In genomic region chr15:41773729-41774061, GRCh38 we compare ENCODE assay signal across 8 cellular contexts. TPM values are rescaled to one million over a fixed set of nuclear protein-coding genes. Genes with fewer than 3 reads are reported as not detected.
DNase-seq lines count a peak whose midpoint lies in the region; ATAC-seq, FAIRE-seq and TF ChIP-seq lines count a peak whose summit lies in the region.

No MANE protein-coding gene starts in this region.

- H3K36me3 ChIP-seq in H7 (replicated peaks; ENCODE audit: control insufficient read depth, insufficient read depth, low read length), result no peaks in the 10 kb centered on the region
- H3K36me3 ChIP-seq in WERI-Rb-1, result no peaks in the 10 kb centered on the region
- H3K36me3 ChIP-seq in small intestine (ENCODE audit: control insufficient read depth in 2 of 2, insufficient read depth in 2 of 2, low read length in 2 of 2), result peaks cover 0 to under 1% of the 10 kb centered on the region in 2 donors

- no peaks in the 10 kb centered on the region for H3K36me3 Mint-ChIP-seq in glutamatergic neuron (ENCODE audit: unreplicated experiment)

- no peak for ATAC-seq in HG02759 (IDR thresholded peaks at IDR 0.05; ENCODE audit: unreplicated experiment)
- ATAC-seq in GM19351 (IDR thresholded peaks at IDR 0.05; ENCODE audit: unreplicated experiment), result no peak

- DNase-seq in H7 (no peak), WERI-Rb-1 (no peak), glutamatergic neuron (no peak), small intestine (peak; percentile 32), activated gamma-delta T cell (lab: John Stamatoyannopoulos, UW) (no peak)
- DNase-seq in stimulated activated CD8-positive, alpha-beta memory T cell treated with anti-CD3 and anti-CD28 coated beads, Interleukin-4, amount 100 ng/mL, for 48 hours, result no peak

- H3K9me3 Mint-ChIP-seq in glutamatergic neuron (ENCODE audit: unreplicated experiment), result peaks cover 3% of the 10 kb centered on the region

- FAIRE-seq in small intestine (lab: Jason Lieb, UNC), result no peak

- TF ChIP-seq CTCF in WERI-Rb-1 (IDR thresholded peaks at IDR 0.05; ENCODE audit: low read depth, low read length) (no peak), glutamatergic neuron (IDR thresholded peaks at IDR 0.05; ENCODE audit: partially characterized antibody, unreplicated experiment) (no peak)

- H3K9me3 ChIP-seq in WERI-Rb-1 (ENCODE audit: severe bottlenecking), result no peaks in the 10 kb centered on the region
- no peaks in the 10 kb centered on the region for H3K9me3 ChIP-seq in small intestine (ENCODE audit: control insufficient read depth, low read depth)

- peaks cover 4% of the 10 kb centered on the region for H3K27me3 Mint-ChIP-seq in glutamatergic neuron (ENCODE audit: unreplicated experiment)

- peak overlapping the region; percentile 65 for H3K27ac Mint-ChIP-seq in glutamatergic neuron (ENCODE audit: unreplicated experiment)

- peaks cover 19% of the 10 kb centered on the region for H3K4me1 Mint-ChIP-seq in glutamatergic neuron (ENCODE audit: low read depth, unreplicated experiment)

- H3K4me3 Mint-ChIP-seq in glutamatergic neuron (ENCODE audit: unreplicated experiment), result peak overlapping the region; percentile 93

- H3K27ac ChIP-seq in WERI-Rb-1 (peak overlapping the region; percentile 65), small intestine (ENCODE audit: low read depth in 1 of 2, low read length in 1 of 2) (peak overlapping the region; percentile 68 to 86)

- 2 to 6% (median 6%) methylated on average over 7 of the region's 7 CpGs for WGBS in small intestine, 3 donors

- no peaks in the 10 kb centered on the region for H3K27me3 ChIP-seq in H7 (ENCODE audit: control insufficient read depth, insufficient read depth, low read length)
- H3K27me3 ChIP-seq in WERI-Rb-1 (ENCODE audit: insufficient read depth, low read depth, severe bottlenecking), result no peaks in the 10 kb centered on the region
- H3K27me3 ChIP-seq in small intestine (ENCODE audit: control insufficient read depth in 2 of 2, insufficient read depth in 2 of 2, low read length in 2 of 2), result no peaks in the 10 kb centered on the region

- H3K4me1 ChIP-seq in small intestine (ENCODE audit: control insufficient read depth in 2 of 2, insufficient read depth in 1 of 2, low read depth in 1 of 2, low read length in 1 of 2), result peaks cover 0 to 6% of the 10 kb centered on the region in 2 donors

- H3K4me3 ChIP-seq in H7 (ENCODE audit: insufficient read depth, low read depth, low read length) (peak overlapping the region; percentile 74), WERI-Rb-1 (ENCODE audit: low read depth, low read length) (peak overlapping the region; percentile 82), small intestine (ENCODE audit: low read depth in 1 of 2, low read length in 2 of 2) (peak overlapping the region in 1 of 2 donors; percentile 72)

RNA-seq across cellular contexts. Expression of gene MAPKBP1, which starts 0.6 kb away (rescaled TPM):
- total RNA-seq in H7 (2014; rRNA removed; shearing (Covaris generic)), result 5.9 and 8.2 TPM in 2 replicates
- 45.7 TPM for total RNA-seq in glutamatergic neuron (ENCODE audit: unreplicated experiment)
- 10 to 100 TPM in 2 of 3 donors, 1 to 10 TPM in 1; 8.3 to 30.2 (median 21.1) TPM for polyA plus RNA-seq in small intestine

RNA-seq across cellular contexts. Expression of gene JMJD7, which starts 54.2 kb away (rescaled TPM):
- total RNA-seq in H7 (2014; rRNA removed; shearing (Covaris generic)), result 10.7 and 12.3 TPM in 2 replicates
- 26.6 TPM for total RNA-seq in glutamatergic neuron (ENCODE audit: unreplicated experiment)
- 10 to 100 TPM in 1 of 3 donors, 1 to 10 TPM in 2; 6.8 to 11.4 (median 7.4) TPM for polyA plus RNA-seq in small intestine
